In genomic region chr1:170668301-170668789, GRCh38 we compare ENCODE assay signal across 11 cellular contexts. TPM values are rescaled to one million over a fixed set of nuclear protein-coding genes. Genes with fewer than 3 reads are reported as not detected.
DNase-seq lines count a peak whose midpoint lies in the region; ATAC-seq and TF ChIP-seq lines count a peak whose summit lies in the region.
"Had no signal": no experiment of that assay in that cellular context is flagged by ENCODE, and none has a peak within 500 bp of the region (broad histone marks: within the 10 kb centered on the region; RNA-seq: fewer than 3 reads in every experiment).

No MANE protein-coding gene starts in this region.

- no peak overlapping the region for H3K27ac Mint-ChIP-seq in nephron progenitor cell

- DNase-seq in COLO668 (lab: John Stamatoyannopoulos, UW; ENCODE audit: unreplicated experiment) (peak; percentile 16), HFF-Myc (ENCODE audit: extremely low read depth, low read depth) (no peak), choroid plexus epithelial cell (ENCODE audit: low read depth) (no peak), nephron progenitor cell (peak; percentile 37), omental fat pad (ENCODE audit: low spot score) (no peak), CD1c-positive myeloid dendritic cell (ENCODE audit: extremely low spot score) (no peak), UCSD-AML1 (lab: John Stamatoyannopoulos, UW; ENCODE audit: unreplicated experiment) (no peak)
- DNase-seq in stimulated activated CD4-positive, alpha-beta T cell treated with anti-CD3 and anti-CD28 coated beads, Interleukin-4, amount 100 ng/mL, for 4 hours, result no peak
- DNase-seq: adrenal gland, WERI-Rb-1 had no signal

- H3K27me3 Mint-ChIP-seq in nephron progenitor cell (ENCODE audit: low read depth, poor library complexity), result peaks cover 94% of the 10 kb centered on the region

- no peak for ATAC-seq in omental fat pad (ENCODE audit: low FRiP score)

- peak overlapping the region; percentile 91 for H3K4me3 ChIP-seq in HFF-Myc (replicated peaks; ENCODE audit: low read depth, low read length)
- H3K4me3 ChIP-seq in choroid plexus epithelial cell (ENCODE audit: low read depth, low read length), result peak overlapping the region; percentile 32

- peak overlapping the region; percentile 63 for H3K4me3 Mint-ChIP-seq in nephron progenitor cell

- peaks cover 61% of the 10 kb centered on the region for H3K4me1 Mint-ChIP-seq in nephron progenitor cell

- peaks cover 9% of the 10 kb centered on the region for H3K9me3 Mint-ChIP-seq in nephron progenitor cell

- no peak for TF ChIP-seq CTCF in HFF-Myc (IDR thresholded peaks at IDR 0.05; ENCODE audit: low read depth, low read length, missing control alignments)
- TF ChIP-seq CTCF in choroid plexus epithelial cell (conservative IDR thresholded peaks at IDR 0.05; ENCODE audit: low read depth, low read length), result no peak
- no peak for TF ChIP-seq CTCF in nephron progenitor cell (IDR thresholded peaks at IDR 0.05)
- no peak for TF ChIP-seq CTCF in omental fat pad (IDR thresholded peaks at IDR 0.05)

- no peaks in the 10 kb centered on the region for H3K36me3 Mint-ChIP-seq in nephron progenitor cell (ENCODE audit: low read depth)

RNA-seq across cellular contexts. Expression of gene PRRX1, which starts 4.4 kb away (rescaled TPM):
- total RNA-seq in omental fat pad, result 10 to 100 TPM; 25.4 to 44.0 (median 40.6) TPM
- total RNA-seq: NCI-H460 had no signal

Comparison
In these comparisons a context has a peak if more than half of its experiments do, and no peak if none do; other contexts are left out.
1. DNase-seq: peak in COLO668 (single experiment) and nephron progenitor cell (single experiment); none in HFF-Myc (single experiment), choroid plexus epithelial cell (single experiment), omental fat pad (single experiment), stimulated activated CD4-positive, alpha-beta T cell treated with anti-CD3 and anti-CD28 coated beads, Interleukin-4, amount 100 ng/mL, for 4 hours (0 of 2), CD1c-positive myeloid dendritic cell (single experiment) and UCSD-AML1 (single experiment).